Comparison of ENCODE assay signal across 10 cellular contexts in the genomic region with DNA sequence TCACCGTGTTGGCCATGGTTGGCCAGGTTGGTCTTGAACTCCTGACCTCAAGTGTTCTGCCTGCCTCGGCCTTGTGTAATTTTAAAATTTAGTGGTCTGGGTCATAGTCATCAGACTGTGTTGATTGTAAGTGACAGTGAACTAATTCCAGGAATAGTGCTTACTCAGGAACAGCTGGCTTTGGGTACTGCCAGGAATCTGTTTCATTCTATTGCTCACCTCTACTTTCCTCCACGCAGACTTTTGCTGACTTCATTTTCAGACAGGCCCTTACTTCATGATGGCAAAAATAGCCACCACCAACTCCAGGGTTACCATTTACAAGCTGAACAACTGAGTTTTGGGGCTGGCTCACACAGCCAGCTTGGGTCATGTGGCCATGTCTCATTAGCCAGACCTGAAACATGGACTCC. TPM values are rescaled to one million over a fixed set of nuclear protein-coding genes. Genes with fewer than 3 reads are reported as not detected.
DNase-seq lines count a peak whose midpoint lies in the region; ATAC-seq and TF ChIP-seq lines count a peak whose summit lies in the region.
"Had no signal": no experiment of that assay in that cellular context is flagged by ENCODE, and none has a peak within 500 bp of the region (broad histone marks: within the 10 kb centered on the region; RNA-seq: fewer than 3 reads in every experiment).

No MANE protein-coding gene starts in this region.

- no peak overlapping the region for H3K4me3 ChIP-seq in fibroblast of villous mesenchyme (ENCODE audit: low read depth, low read length)
- H3K4me3 ChIP-seq in thoracic aorta, result no peak overlapping the region
- H3K4me3 ChIP-seq in naive thymus-derived CD4-positive, alpha-beta T cell (ENCODE audit: low read length), result no peak overlapping the region

- intact Hi-C loops in natural killer cell (cut with micrococcal nuclease), result no loop called here
- intact Hi-C loops in naive thymus-derived CD4-positive, alpha-beta T cell (cut with micrococcal nuclease), result no loop called here

- DNase-seq in natural killer cell treated with Interleukin-12 subunit alpha and Interleukin-12 subunit beta and Interleukin-15 and Interleukin-18, amount 100 ng/mL, for 72 hours (ENCODE audit: low spot score), result no peak
- DNase-seq in natural killer cell (no peak), LHCN-M2 (ENCODE audit: low read depth) (peak; percentile 84), fibroblast of villous mesenchyme (ENCODE audit: low read depth) (peak; percentile 26), thoracic aorta (ENCODE audit: low spot score) (peak; percentile 29), OCI-M1 (lab: John Stamatoyannopoulos, UW) (no peak), islet precursor cell (no peak)
- DNase-seq in naive thymus-derived CD4-positive, alpha-beta T cell, result no peak
- DNase-seq: CD8-positive, alpha-beta T cell; NCI-H446 had no signal

- no peaks in the 10 kb centered on the region for H3K9me3 Mint-ChIP-seq in natural killer cell treated with Interleukin-12 subunit alpha and Interleukin-12 subunit beta and Interleukin-15 and Interleukin-18, amount 100 ng/mL, for 72 hours
- no peaks in the 10 kb centered on the region for H3K9me3 Mint-ChIP-seq in natural killer cell
- no peaks in the 10 kb centered on the region for H3K9me3 Mint-ChIP-seq in naive thymus-derived CD4-positive, alpha-beta T cell
- H3K9me3 Mint-ChIP-seq: CD8-positive, alpha-beta T cell had no signal

- peak overlapping the region; percentile 65 to 82 for H3K27ac ChIP-seq in thoracic aorta
- H3K27ac ChIP-seq in naive thymus-derived CD4-positive, alpha-beta T cell (ENCODE audit: low read depth, low read length), result no peak overlapping the region

- TF ChIP-seq CTCF in natural killer cell (IDR thresholded peaks at IDR 0.05), result no peak
- TF ChIP-seq CTCF in fibroblast of villous mesenchyme (IDR thresholded peaks at IDR 0.05; ENCODE audit: insufficient read depth, low read depth, low read length), result no peak
- no peak for TF ChIP-seq CTCF in thoracic aorta (IDR thresholded peaks at IDR 0.05)

- peak overlapping the region; percentile 71 to 74 for H3K27ac Mint-ChIP-seq in natural killer cell treated with Interleukin-12 subunit alpha and Interleukin-12 subunit beta and Interleukin-15 and Interleukin-18, amount 100 ng/mL, for 72 hours
- no peak overlapping the region for H3K27ac Mint-ChIP-seq in natural killer cell
- H3K27ac Mint-ChIP-seq in naive thymus-derived CD4-positive, alpha-beta T cell, result peak overlapping the region in 3 of 9 donors; percentile 9 to 58 (median 30)
- H3K27ac Mint-ChIP-seq: CD8-positive, alpha-beta T cell had no signal

- H3K4me3 Mint-ChIP-seq in natural killer cell treated with Interleukin-12 subunit alpha and Interleukin-12 subunit beta and Interleukin-15 and Interleukin-18, amount 100 ng/mL, for 72 hours, result peak overlapping the region; percentile 30
- H3K4me3 Mint-ChIP-seq in natural killer cell, result no peak overlapping the region
- H3K4me3 Mint-ChIP-seq in naive thymus-derived CD4-positive, alpha-beta T cell, result peak overlapping the region in 1 of 10 donors; percentile 16
- H3K4me3 Mint-ChIP-seq: CD8-positive, alpha-beta T cell had no signal

- peaks cover 5% of the 10 kb centered on the region for H3K36me3 Mint-ChIP-seq in natural killer cell treated with Interleukin-12 subunit alpha and Interleukin-12 subunit beta and Interleukin-15 and Interleukin-18, amount 100 ng/mL, for 72 hours
- no peaks in the 10 kb centered on the region for H3K36me3 Mint-ChIP-seq in natural killer cell
- H3K36me3 Mint-ChIP-seq in naive thymus-derived CD4-positive, alpha-beta T cell, result peaks cover 0 to 13% (median 5%) of the 10 kb centered on the region in 5 donors

- peaks cover 0 to 3% of the 10 kb centered on the region in 2 donors for H3K27me3 Mint-ChIP-seq in natural killer cell treated with Interleukin-12 subunit alpha and Interleukin-12 subunit beta and Interleukin-15 and Interleukin-18, amount 100 ng/mL, for 72 hours
- H3K27me3 Mint-ChIP-seq in natural killer cell (ENCODE audit: low read depth in 2 of 2), result no peaks in the 10 kb centered on the region
- H3K27me3 Mint-ChIP-seq in naive thymus-derived CD4-positive, alpha-beta T cell, result no peaks in the 10 kb centered on the region

- no peaks in the 10 kb centered on the region for H3K36me3 ChIP-seq in thoracic aorta
- H3K36me3 ChIP-seq in naive thymus-derived CD4-positive, alpha-beta T cell (ENCODE audit: control insufficient read depth in 2 of 3, insufficient read depth in 3 of 3, low read length in 3 of 3), result no peaks in the 10 kb centered on the region

- no peaks in the 10 kb centered on the region for H3K27me3 ChIP-seq in thoracic aorta (replicated peaks; ENCODE audit: insufficient read depth)
- no peaks in the 10 kb centered on the region for H3K27me3 ChIP-seq in naive thymus-derived CD4-positive, alpha-beta T cell (ENCODE audit: control insufficient read depth in 2 of 2, insufficient read depth in 2 of 2, low read length in 2 of 2)

- CTCF ChIA-PET in naive thymus-derived CD4-positive, alpha-beta T cell (lab: Charles Lee), result no interaction called here

- POLR2A ChIA-PET in naive thymus-derived CD4-positive, alpha-beta T cell (lab: Charles Lee), result no interaction called here

- ATAC-seq in natural killer cell treated with Interleukin-12 subunit alpha and Interleukin-12 subunit beta and Interleukin-15 and Interleukin-18, amount 100 ng/mL, for 72 hours, result peak; percentile 59 to 72
- no peak for ATAC-seq in natural killer cell
- peak; percentile 76 for ATAC-seq in thoracic aorta (ENCODE audit: insufficient number of reproducible peaks, low FRiP score, low read depth)
- ATAC-seq in naive thymus-derived CD4-positive, alpha-beta T cell, result no peak
- ATAC-seq: CD8-positive, alpha-beta T cell had no signal

- peaks cover 79 to 90% of the 10 kb centered on the region in 2 donors for H3K4me1 ChIP-seq in thoracic aorta (ENCODE audit: control insufficient read depth in 1 of 2, low read depth in 2 of 2)
- H3K4me1 ChIP-seq in naive thymus-derived CD4-positive, alpha-beta T cell (ENCODE audit: control insufficient read depth in 2 of 2, insufficient read depth in 2 of 2, low read length in 2 of 2), result peaks cover 0 to 24% of the 10 kb centered on the region in 2 donors

- H3K4me1 Mint-ChIP-seq in natural killer cell treated with Interleukin-12 subunit alpha and Interleukin-12 subunit beta and Interleukin-15 and Interleukin-18, amount 100 ng/mL, for 72 hours (ENCODE audit: low read depth in 2 of 2), result peaks cover 46 to 63% of the 10 kb centered on the region in 2 donors
- peaks cover 27 to 58% of the 10 kb centered on the region in 2 donors for H3K4me1 Mint-ChIP-seq in natural killer cell
- H3K4me1 Mint-ChIP-seq in naive thymus-derived CD4-positive, alpha-beta T cell, result peaks cover 24 to 78% (median 44%) of the 10 kb centered on the region in 7 donors

- no peaks in the 10 kb centered on the region for H3K9me3 ChIP-seq in thoracic aorta
- H3K9me3 ChIP-seq in naive thymus-derived CD4-positive, alpha-beta T cell (ENCODE audit: control insufficient read depth in 2 of 3, low read length in 3 of 3), result no peaks in the 10 kb centered on the region

RNA-seq across cellular contexts. Expression of a gene that starts 54.6 kb away (rescaled TPM):
- 10 to 100 TPM; 17.5 to 35.6 TPM for total RNA-seq in natural killer cell treated with Interleukin-12 subunit alpha and Interleukin-12 subunit beta and Interleukin-15 and Interleukin-18, amount 100 ng/mL, for 72 hours
- total RNA-seq in natural killer cell (10 to 100 TPM; 19.4 to 22.6 (median 21.8) TPM), LHCN-M2 (2014; rRNA removed) (15.1 and 17.6 TPM in 2 replicates), fibroblast of villous mesenchyme (24.6 and 43.5 TPM in 2 replicates), thoracic aorta (100 to 1,000 TPM in 1 of 2 donors, 10 to 100 TPM in 1; 47.9 to 121 TPM)
- polyA plus RNA-seq in LHCN-M2 (2012), result 6.8 TPM
- 10 to 100 TPM in 4 of 5 experiments, 1 to 10 TPM in 1; 9.8 to 19.5 (median 11.5) TPM for total RNA-seq in naive thymus-derived CD4-positive, alpha-beta T cell
- polyA plus RNA-seq in naive thymus-derived CD4-positive, alpha-beta T cell, result 1 to 10 TPM; 2.3 to 3.9 TPM

Comparison
In these comparisons a context has a peak if more than half of its experiments do, and no peak if none do; other contexts are left out.
1. ATAC-seq: peak in natural killer cell treated with Interleukin-12 subunit alpha and Interleukin-12 subunit beta and Interleukin-15 and Interleukin-18, amount 100 ng/mL, for 72 hours (2 of 2) and thoracic aorta (single experiment); none in natural killer cell (0 of 3) and naive thymus-derived CD4-positive, alpha-beta T cell (single experiment).
2. H3K27ac Mint-ChIP-seq: peak in natural killer cell treated with Interleukin-12 subunit alpha and Interleukin-12 subunit beta and Interleukin-15 and Interleukin-18, amount 100 ng/mL, for 72 hours (2 of 2); none in natural killer cell (0 of 2).
3. DNase-seq: peak in LHCN-M2 (single experiment), fibroblast of villous mesenchyme (single experiment) and thoracic aorta (single experiment); none in natural killer cell treated with Interleukin-12 subunit alpha and Interleukin-12 subunit beta and Interleukin-15 and Interleukin-18, amount 100 ng/mL, for 72 hours (single experiment), natural killer cell (single experiment), OCI-M1 (single experiment), islet precursor cell (single experiment) and naive thymus-derived CD4-positive, alpha-beta T cell (0 of 9).